Comparison of ENCODE assay signal across 8 cellular contexts in the genomic region with DNA sequence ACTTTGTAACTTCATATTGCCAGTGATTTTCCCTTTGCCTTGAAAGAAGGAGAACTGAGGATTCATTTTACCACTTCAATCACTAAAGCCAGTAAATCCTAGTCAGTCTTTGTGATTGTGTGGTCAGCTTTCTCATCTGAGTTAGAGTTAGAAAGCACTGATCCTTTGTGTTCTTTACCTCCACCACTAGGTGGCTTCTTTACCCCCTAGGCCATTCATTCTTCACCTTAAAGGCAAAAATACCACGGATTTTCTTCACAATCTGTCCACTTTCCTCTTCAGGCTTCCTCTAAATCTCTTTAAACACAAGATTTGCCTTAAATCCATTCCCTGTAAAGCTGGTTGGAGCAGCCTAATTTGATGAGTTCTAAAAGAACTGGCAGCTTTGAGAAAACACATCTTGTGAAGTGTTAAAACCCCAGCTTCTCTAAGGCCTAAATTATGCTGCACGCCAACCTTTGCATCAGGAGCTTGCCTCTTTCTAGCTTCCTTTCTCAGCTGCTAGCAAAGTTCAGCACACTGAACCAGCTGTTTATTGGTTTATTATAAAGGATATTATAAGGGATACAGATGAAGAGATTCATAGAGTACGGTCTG. TPM values are rescaled to one million over a fixed set of nuclear protein-coding genes. Genes with fewer than 3 reads are reported as not detected.
DNase-seq lines count a peak whose midpoint lies in the region; ATAC-seq, FAIRE-seq and TF ChIP-seq lines count a peak whose summit lies in the region.

No MANE protein-coding gene starts in this region.

- FAIRE-seq in small intestine (lab: Jason Lieb, UNC), result no peak

- H3K4me1 ChIP-seq in OCI-LY3 (ENCODE audit: low read length) (peaks cover 5% of the 10 kb centered on the region; the same call in 1 of the 2 replicates), esophagus muscularis mucosa (no peaks in the 10 kb centered on the region), small intestine (ENCODE audit: control insufficient read depth in 2 of 2, insufficient read depth in 1 of 2, low read depth in 1 of 2, low read length in 1 of 2) (no peaks in the 10 kb centered on the region)

- H3K4me3 ChIP-seq in OCI-LY3 (ENCODE audit: low read length) (no peak overlapping the region), esophagus muscularis mucosa (no peak overlapping the region), small intestine (ENCODE audit: low read depth in 1 of 2, low read length in 2 of 2) (no peak overlapping the region)

- H3K36me3 ChIP-seq in OCI-LY3 (replicated peaks; ENCODE audit: low read depth, low read length) (peaks cover 8% of the 10 kb centered on the region), esophagus muscularis mucosa (peaks cover 30 to 99% (median 77%) of the 10 kb centered on the region in 4 donors), small intestine (ENCODE audit: control insufficient read depth in 2 of 2, insufficient read depth in 2 of 2, low read length in 2 of 2) (peaks cover 0 to 4% of the 10 kb centered on the region in 2 donors)

- intact Hi-C loops in esophagus muscularis mucosa (cut with DNase I), result no loop called here

- 67% methylated on average over 3 of the region's 3 CpGs for WGBS in esophagus muscularis mucosa
- 69% methylated on average over 3 of the region's 3 CpGs for WGBS in small intestine, 3 donors

- no peak overlapping the region for H3K4me2 ChIP-seq in OCI-LY3 (ENCODE audit: low read length)

- ATAC-seq in HG03432 (IDR thresholded peaks at IDR 0.05; ENCODE audit: unreplicated experiment) (no peak), HG03442 (IDR thresholded peaks at IDR 0.05; ENCODE audit: unreplicated experiment) (no peak)

- no peak overlapping the region for H3K9ac ChIP-seq in OCI-LY3 (ENCODE audit: low read length)

- TF ChIP-seq EP300 in esophagus muscularis mucosa (IDR thresholded peaks at IDR 0.05), result no peak

- DNase-seq in AG20443 (ENCODE audit: low spot score), result peak; percentile 54
- no peak for DNase-seq in esophagus muscularis mucosa (ENCODE audit: extremely low spot score)
- peak; percentile 7 for DNase-seq in small intestine
- no peak for DNase-seq in stimulated activated naive CD4-positive, alpha-beta T cell treated with Interleukin-2 at 50 U/mL for 16 hours (lab: John Stamatoyannopoulos, UW)

- H3K79me2 ChIP-seq in OCI-LY3 (ENCODE audit: low read length), result no peaks in the 10 kb centered on the region

- H3K9me3 ChIP-seq in OCI-LY3 (ENCODE audit: insufficient read depth, low read length), result no peaks in the 10 kb centered on the region
- no peaks in the 10 kb centered on the region for H3K9me3 ChIP-seq in esophagus muscularis mucosa
- no peaks in the 10 kb centered on the region for H3K9me3 ChIP-seq in small intestine (ENCODE audit: control insufficient read depth, low read depth)

- H2AFZ ChIP-seq in OCI-LY3 (ENCODE audit: low read depth, low read length), result no peak overlapping the region

- TF ChIP-seq POLR2A in esophagus muscularis mucosa (IDR thresholded peaks at IDR 0.05; ENCODE audit: low read depth), result no peak

- H4K20me1 ChIP-seq in OCI-LY3 (ENCODE audit: insufficient read depth, low read length), result no peaks in the 10 kb centered on the region

- H3K27me3 ChIP-seq in OCI-LY3 (ENCODE audit: low read depth, low read length) (no peaks in the 10 kb centered on the region), esophagus muscularis mucosa (no peaks in the 10 kb centered on the region), small intestine (ENCODE audit: control insufficient read depth in 2 of 2, insufficient read depth in 2 of 2, low read length in 2 of 2) (no peaks in the 10 kb centered on the region)

- TF ChIP-seq CTCF in GM12874 (IDR thresholded peaks at IDR 0.05; ENCODE audit: insufficient read depth, low read depth, low read length) (peak; percentile 67), OCI-LY3 (IDR thresholded peaks at IDR 0.05; ENCODE audit: low read depth, low read length) (peak; percentile 57), esophagus muscularis mucosa (IDR thresholded peaks at IDR 0.05) (peak in 2 of 3 experiments; percentile 27 to 46)

- H3K27ac ChIP-seq in OCI-LY3 (ENCODE audit: low read length) (no peak overlapping the region), esophagus muscularis mucosa (replicated peaks in 1 of 4) (no peak overlapping the region), small intestine (ENCODE audit: low read depth in 1 of 2, low read length in 1 of 2) (no peak overlapping the region)

RNA-seq across cellular contexts. Expression of a gene that starts 20.4 kb away (rescaled TPM):
- 10 to 100 TPM; 24.4 to 29.5 (median 25.5) TPM for total RNA-seq in esophagus muscularis mucosa
- polyA plus RNA-seq in small intestine, result 1 to 10 TPM; 5.7 to 8.9 (median 7.6) TPM

Comparison
In these comparisons a context has a peak if more than half of its experiments do, and no peak if none do; other contexts are left out.
1. DNase-seq: peak in AG20443 (single experiment) and small intestine (single experiment); none in esophagus muscularis mucosa (single experiment) and stimulated activated naive CD4-positive, alpha-beta T cell treated with Interleukin-2 at 50 U/mL for 16 hours (single experiment).
2. Peak in every context shown above with its lines, with median percentiles within 50 percentile points of each other: CTCF ChIP-seq.